13 cellular contexts compared by ENCODE assay signal in genomic region chr14:51872396-51872795, GRCh38. TPM values are rescaled to one million over a fixed set of nuclear protein-coding genes. Genes with fewer than 3 reads are reported as not detected.
A peak's percentile ranks its signal among the peaks of the same experiment; 100 is the strongest.
DNase-seq lines count a peak whose midpoint lies in the region; TF ChIP-seq lines count a peak whose summit lies in the region.
"Had no signal": no experiment of that assay in that cellular context is flagged by ENCODE, and none has a peak within 500 bp of the region (broad histone marks: within the 10 kb centered on the region; RNA-seq: fewer than 3 reads in every experiment).

No MANE protein-coding gene starts in this region.

- no peak overlapping the region for H4K12ac ChIP-seq in trophoblast cell (ENCODE audit: low read depth, low read length)

- peak overlapping the region in 10 of 11 experiments; percentile 15 to 90 (median 79); a peak in 18 of 22 replicates for H3K27ac ChIP-seq in BLaER1 treated with 17β-estradiol and CSF1 and Interleukin-3, amounts not matched to agents 10 nM and 100 nM
- H3K27ac ChIP-seq in SK-N-SH (ENCODE audit: low read depth in 2 of 2, low read length in 1 of 2) (peak overlapping the region; percentile 84 to 86; a peak in 3 of 4 replicates), trophoblast cell (ENCODE audit: low read depth, low read length) (no peak overlapping the region)
- H3K27ac ChIP-seq: foreskin keratinocyte, KMS-11, tibial artery had no signal

- POLR2A ChIA-PET in SK-N-SH (lab: Yijun Ruan, JAX), result interaction anchor here (0.5 kb wide), 1 partner anchor 632 kb away, joined by 3 read pairs; the partner anchor contains the start of gene TMX1

- peak overlapping the region in 6 of 11 experiments; percentile 9 to 64 (median 38); a peak in 5 of 22 replicates for H3K9ac ChIP-seq in BLaER1 treated with 17β-estradiol and CSF1 and Interleukin-3, amounts not matched to agents 10 nM and 100 nM
- H3K9ac ChIP-seq in SK-N-SH, result no peak overlapping the region
- H3K9ac ChIP-seq in trophoblast cell (ENCODE audit: low read length), result no peak overlapping the region
- H3K9ac ChIP-seq: KMS-11 had no signal

- DNase-seq in COR-L47 (lab: John Stamatoyannopoulos, UW) (peak; percentile 34), SK-N-SH (peak; percentile 13), immature natural killer cell (no peak), NCI-H2081 treated with DMSO at 0.1 percent for 48 hours (lab: John Stamatoyannopoulos, UW) (no peak), trophoblast cell (no peak), Ammon's horn (ENCODE audit: low spot score) (no peak)
- DNase-seq in stimulated activated CD8-positive, alpha-beta memory T cell treated with anti-CD3 and anti-CD28 coated beads, Interleukin-4, amount 100 ng/mL, for 48 hours, result no peak
- DNase-seq: islet precursor cell, nephron progenitor cell, tibial artery had no signal

- H3K23ac ChIP-seq in trophoblast cell (ENCODE audit: low read length), result no peak overlapping the region

- H3K79me2 ChIP-seq in SK-N-SH (ENCODE audit: insufficient read depth) (peaks cover 60% of the 10 kb centered on the region), trophoblast cell (ENCODE audit: control insufficient read depth, insufficient read depth, low read length, poor library complexity) (no peaks in the 10 kb centered on the region)

- peak overlapping the region; percentile 80 to 93 (median 86) for H3K27ac Mint-ChIP-seq in immature natural killer cell
- H3K27ac Mint-ChIP-seq: nephron progenitor cell had no signal

- H3K4me2 ChIP-seq in BLaER1 treated with 17β-estradiol and CSF1 and Interleukin-3, amounts not matched to agents 10 nM and 100 nM, result peak overlapping the region in 7 of 11 experiments; percentile 54 to 68 (median 61); a peak in 15 of 22 replicates
- H3K4me2 ChIP-seq in SK-N-SH, result no peak overlapping the region
- H3K4me2 ChIP-seq in trophoblast cell (ENCODE audit: low read length), result no peak overlapping the region
- H3K4me2 ChIP-seq: KMS-11 had no signal

- CTCF ChIA-PET in SK-N-SH (lab: Yijun Ruan, JAX), result interaction anchor here (0.8 to 1.0 kb wide), 2 partner anchors 17 to 106 kb away, joined by 3 read pairs; no protein-coding TSS in a partner anchor

- H4K8ac ChIP-seq in trophoblast cell (ENCODE audit: low read depth, low read length), result no peak overlapping the region

- no peak overlapping the region for H3K4ac ChIP-seq in trophoblast cell (ENCODE audit: low read depth, low read length)

- no peak overlapping the region for H3K14ac ChIP-seq in trophoblast cell (ENCODE audit: low read length)

- H2AFZ ChIP-seq in SK-N-SH (ENCODE audit: low read depth) (no peak overlapping the region), trophoblast cell (ENCODE audit: insufficient read depth, low read length, poor library complexity) (no peak overlapping the region)

- H3K9me2 ChIP-seq in SK-N-SH, result no peaks in the 10 kb centered on the region

- H3K4me3 ChIP-seq in BLaER1 treated with 17β-estradiol and CSF1 and Interleukin-3, amounts not matched to agents 10 nM and 100 nM, result no peak overlapping the region
- H3K4me3 ChIP-seq in SK-N-SH (ENCODE audit: low read depth in 2 of 2, low read length in 1 of 2) (no peak overlapping the region), trophoblast cell (ENCODE audit: low read depth, low read length) (no peak overlapping the region)
- H3K4me3 ChIP-seq: tibial artery had no signal

- peaks cover 24 to 61% of the 10 kb centered on the region in 2 donors for H3K4me1 Mint-ChIP-seq in immature natural killer cell

- H3K79me1 ChIP-seq in trophoblast cell (ENCODE audit: low read length), result no peaks in the 10 kb centered on the region

- H3K4me3 Mint-ChIP-seq in immature natural killer cell, result peak overlapping the region; percentile 30 to 71 (median 57)
- H3K4me3 Mint-ChIP-seq: nephron progenitor cell had no signal

- no peak overlapping the region for H2BK5ac ChIP-seq in trophoblast cell (ENCODE audit: low read depth, low read length, poor library complexity)

- no peak for TF ChIP-seq CTCF in SK-N-SH (IDR thresholded peaks at IDR 0.05)

- H2AK5ac ChIP-seq in trophoblast cell (ENCODE audit: low read length), result no peak overlapping the region

- H3F3A ChIP-seq in SK-N-SH (replicated peaks; ENCODE audit: insufficient read depth), result peaks cover 7% of the 10 kb centered on the region

- H4K20me1 ChIP-seq in BLaER1 treated with 17β-estradiol and CSF1 and Interleukin-3, amounts not matched to agents 10 nM and 100 nM, result peaks cover 0 to 93% (median 0%) of the 10 kb centered on the region in 11 experiments; a peak in 6 of 22 replicates
- H4K20me1 ChIP-seq in SK-N-SH (ENCODE audit: insufficient read depth), result no peaks in the 10 kb centered on the region

- H3K36me3 ChIP-seq in BLaER1 treated with 17β-estradiol and CSF1 and Interleukin-3, amounts not matched to agents 10 nM and 100 nM, result peaks cover 0 to 35% (median 14%) of the 10 kb centered on the region in 11 experiments; a peak in 11 of 22 replicates
- H3K36me3 ChIP-seq in SK-N-SH (replicated peaks in 1 of 2; ENCODE audit: control insufficient read depth in 1 of 2, insufficient read depth in 2 of 2, low read length in 1 of 2) (no peaks in the 10 kb centered on the region), trophoblast cell (ENCODE audit: control insufficient read depth in 1 of 2, insufficient read depth in 2 of 2, low read length in 2 of 2) (no peaks in the 10 kb centered on the region)
- H3K36me3 ChIP-seq: tibial artery had no signal

- H3K9me3 ChIP-seq in BLaER1 treated with 17β-estradiol and CSF1 and Interleukin-3, amounts not matched to agents 10 nM and 100 nM (replicated peaks in 1 of 11), result peaks cover 0 to 9% (median 0%) of the 10 kb centered on the region in 11 experiments; a peak in 2 of 22 replicates
- H3K9me3 ChIP-seq in SK-N-SH (no peaks in the 10 kb centered on the region), trophoblast cell (ENCODE audit: insufficient read depth, low read depth, low read length) (no peaks in the 10 kb centered on the region)
- H3K9me3 ChIP-seq: tibial artery had no signal

- no peak overlapping the region for H4K91ac ChIP-seq in trophoblast cell (ENCODE audit: low read depth, low read length)

- H3K4me1 ChIP-seq in BLaER1 treated with 17β-estradiol and CSF1 and Interleukin-3, amounts not matched to agents 10 nM and 100 nM, result peaks cover 8 to 81% (median 32%) of the 10 kb centered on the region in 10 experiments; a peak in 19 of 20 replicates
- H3K4me1 ChIP-seq in SK-N-SH (ENCODE audit: control insufficient read depth in 1 of 2, insufficient read depth in 2 of 2, low read depth in 1 of 2, low read length in 1 of 2) (peaks cover 8 to 45% of the 10 kb centered on the region in 2 experiments; a peak in 2 of 4 replicates), trophoblast cell (ENCODE audit: control insufficient read depth in 1 of 2, insufficient read depth in 2 of 2, low read length in 2 of 2) (no peaks in the 10 kb centered on the region)
- H3K4me1 ChIP-seq: foreskin keratinocyte, tibial artery had no signal

- H3K36me3 Mint-ChIP-seq in immature natural killer cell, result peaks cover 4 to 10% (median 9%) of the 10 kb centered on the region in 3 donors

- 81% methylated on average over 3 of the region's 3 CpGs for WGBS in SK-N-SH (ENCODE audit: low lambda C conversion rate)
- WGBS in trophoblast cell (ENCODE audit: extremely low coverage, insufficient coverage, insufficient read length), result no CpG with 5 or more reads among the region's 3 CpGs

- H3K27me3 ChIP-seq in BLaER1 treated with 17β-estradiol and CSF1 and Interleukin-3, amounts not matched to agents 10 nM and 100 nM, result no peaks in the 10 kb centered on the region
- H3K27me3 ChIP-seq in SK-N-SH (ENCODE audit: insufficient read depth) (no peaks in the 10 kb centered on the region), trophoblast cell (ENCODE audit: insufficient read depth, low read length) (no peaks in the 10 kb centered on the region)
- H3K27me3 ChIP-seq: foreskin keratinocyte, tibial artery had no signal

- TF ChIP-seq EP300 in SK-N-SH (IDR thresholded peaks at IDR 0.05; ENCODE audit: borderline replicate concordance in 1 of 2, low read depth in 1 of 2, low read length in 1 of 2), result no peak

- no peak for TF ChIP-seq RAD21 in SK-N-SH (IDR thresholded peaks at IDR 0.05; ENCODE audit: low read length)

- H2BK120ac ChIP-seq in trophoblast cell (ENCODE audit: insufficient read depth, low read length, poor library complexity), result no peak overlapping the region

- H3K18ac ChIP-seq in trophoblast cell (ENCODE audit: low read length), result no peak overlapping the region

- no peaks in the 10 kb centered on the region for H3K9me3 Mint-ChIP-seq in immature natural killer cell
- H3K9me3 Mint-ChIP-seq: nephron progenitor cell had no signal

- H3K27me3 Mint-ChIP-seq in immature natural killer cell (ENCODE audit: low read depth in 3 of 3), result peaks cover 0 to 7% (median 5%) of the 10 kb centered on the region in 3 donors

- no peak overlapping the region for H2BK12ac ChIP-seq in trophoblast cell (ENCODE audit: low read length)

TF ChIP-seq in SK-N-SH, 30 proteins besides CTCF, POLR2A, EP300 and RAD21 (continues in another document):
- TF ChIP-seq GABPA (IDR thresholded peaks at IDR 0.05; ENCODE audit: low read depth), result no peak
- no peak for TF ChIP-seq NRF1 (IDR thresholded peaks at IDR 0.05; ENCODE audit: low read depth, low read length)
- TF ChIP-seq ZBTB33 (IDR thresholded peaks at IDR 0.05; ENCODE audit: borderline replicate concordance, low read depth), result no peak
- no peak for TF ChIP-seq RXRA (IDR thresholded peaks at IDR 0.05; ENCODE audit: borderline replicate concordance, low read depth)

RNA-seq across cellular contexts. Expression of gene GNG2, which starts 12.0 kb away (rescaled TPM):
- polyA plus RNA-seq in SK-N-SH (2012; rRNA removed) (17.8 and 19.1 TPM in 2 replicates), immature natural killer cell (100 to 1,000 TPM; 391 to 466 (median 462) TPM)
- polyA plus RNA-seq in SK-N-SH (2012; cell fraction: cytosol; rRNA removed), result 25.2 and 29.0 TPM in 2 replicates
- 8.2 and 8.9 TPM in 2 replicates for polyA plus RNA-seq in SK-N-SH (2012; cell fraction: nucleus; rRNA removed)
- 0.92 and 0.93 TPM in 2 replicates for polyA plus RNA-seq in trophoblast cell (2013)

Comparison
In these comparisons a context has a peak if more than half of its experiments do, and no peak if none do; other contexts are left out.
1. H3K4me2 ChIP-seq: peak in BLaER1 treated with 17β-estradiol and CSF1 and Interleukin-3, amounts not matched to agents 10 nM and 100 nM (7 of 11); none in SK-N-SH (single experiment) and trophoblast cell (single experiment).
2. H3K9ac ChIP-seq: peak in BLaER1 treated with 17β-estradiol and CSF1 and Interleukin-3, amounts not matched to agents 10 nM and 100 nM (6 of 11); none in SK-N-SH (single experiment) and trophoblast cell (single experiment).
3. DNase-seq: peak in COR-L47 (single experiment) and SK-N-SH (single experiment); none in immature natural killer cell (0 of 3), NCI-H2081 treated with DMSO at 0.1 percent for 48 hours (single experiment), trophoblast cell (0 of 2), stimulated activated CD8-positive, alpha-beta memory T cell treated with anti-CD3 and anti-CD28 coated beads, Interleukin-4, amount 100 ng/mL, for 48 hours (single experiment) and Ammon's horn (single experiment).
4. RNA of gene GNG2, which starts 12.0 kb away (polyA plus RNA-seq): 391 to 466 TPM in immature natural killer cell; 8.2 to 29.0 TPM in SK-N-SH; every median in the first group is over 10 times any median in the second.